10 cellular contexts compared by ENCODE assay signal in the genomic region with DNA sequence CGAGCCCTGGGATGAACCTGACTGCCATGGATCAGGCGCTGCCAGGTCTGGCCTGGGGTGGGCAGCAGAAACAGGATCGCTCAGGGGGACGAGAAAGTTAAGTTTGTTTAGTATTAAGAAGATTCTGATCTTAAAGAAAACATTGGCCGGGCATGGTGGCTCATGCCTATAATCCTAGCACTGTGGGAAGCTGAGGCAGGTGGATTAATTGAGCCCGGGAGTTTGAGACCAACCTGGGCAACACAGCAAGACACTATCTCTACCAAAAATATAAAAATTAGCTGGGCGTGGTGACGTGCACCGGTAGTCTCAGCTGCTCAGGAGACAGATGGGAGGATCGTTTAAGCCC. TPM values are rescaled to one million over a fixed set of nuclear protein-coding genes. Genes with fewer than 3 reads are reported as not detected.
DNase-seq lines count a peak whose midpoint lies in the region; ATAC-seq and TF ChIP-seq lines count a peak whose summit lies in the region.
"Had no signal": no experiment of that assay in that cellular context is flagged by ENCODE, and none has a peak within 500 bp of the region (broad histone marks: within the 10 kb centered on the region; RNA-seq: fewer than 3 reads in every experiment).

No MANE protein-coding gene starts in this region.

- no peaks in the 10 kb centered on the region for H3K36me3 ChIP-seq in vagina

- DNase-seq in natural killer cell (no peak), mesothelial cell of epicardium (ENCODE audit: low spot score in 2 of 2, unreplicated experiment in 2 of 2) (no peak), vagina (ENCODE audit: extremely low spot score in 2 of 2) (no peak), left colon (no peak), GM10266 (ENCODE audit: extremely low spot score) (no peak), NCI-H2196 treated with DMSO at 0.1 percent for 48 hours (lab: John Stamatoyannopoulos, UW; ENCODE audit: unreplicated experiment) (no peak)
- DNase-seq in natural killer cell treated with Interleukin-12 subunit alpha and Interleukin-12 subunit beta and Interleukin-15 and Interleukin-18, amount 100 ng/mL, for 72 hours (ENCODE audit: low spot score) = no peak
- DNase-seq in activated naive CD8-positive, alpha-beta T cell treated with anti-CD3 and anti-CD28 coated beads, Interleukin-2, amount 50 U/mL, for 24 hours = no peak
- DNase-seq: mesendoderm, SHP77 treated with DMSO at 0.1 percent for 48 hours had no signal

- no peaks in the 10 kb centered on the region for H3K27me3 ChIP-seq in vagina

- H3K4me3 Mint-ChIP-seq in natural killer cell = peak overlapping the region; percentile 25
- no peak overlapping the region for H3K4me3 Mint-ChIP-seq in natural killer cell treated with Interleukin-12 subunit alpha and Interleukin-12 subunit beta and Interleukin-15 and Interleukin-18, amount 100 ng/mL, for 72 hours
- peak overlapping the region; percentile 34 for H3K4me3 Mint-ChIP-seq in activated naive CD8-positive, alpha-beta T cell treated with anti-CD3 and anti-CD28 coated beads, Interleukin-2, amount 50 U/mL, for 24 hours
- H3K4me3 Mint-ChIP-seq in mesothelial cell of epicardium = peak overlapping the region; percentile 56

- TF ChIP-seq POLR2A in vagina (IDR thresholded peaks at IDR 0.05) = no peak

- no peak for TF ChIP-seq CTCF in natural killer cell (IDR thresholded peaks at IDR 0.05)
- TF ChIP-seq CTCF in mesothelial cell of epicardium (IDR thresholded peaks at IDR 0.05; ENCODE audit: unreplicated experiment) = no peak
- TF ChIP-seq CTCF in vagina (IDR thresholded peaks at IDR 0.05) = no peak
- TF ChIP-seq CTCF in GM10266 (IDR thresholded peaks at IDR 0.05; ENCODE audit: control insufficient read depth, insufficient read depth, low read depth, missing control alignments) = no peak

- H3K4me1 Mint-ChIP-seq in natural killer cell = peaks cover 11 to 15% of the 10 kb centered on the region in 2 donors
- H3K4me1 Mint-ChIP-seq in natural killer cell treated with Interleukin-12 subunit alpha and Interleukin-12 subunit beta and Interleukin-15 and Interleukin-18, amount 100 ng/mL, for 72 hours (ENCODE audit: low read depth in 2 of 2) = peaks cover 5 to 18% of the 10 kb centered on the region in 2 donors
- H3K4me1 Mint-ChIP-seq in activated naive CD8-positive, alpha-beta T cell treated with anti-CD3 and anti-CD28 coated beads, Interleukin-2, amount 50 U/mL, for 24 hours = peaks cover 26% of the 10 kb centered on the region
- peaks cover 28% of the 10 kb centered on the region for H3K4me1 Mint-ChIP-seq in mesothelial cell of epicardium

- no peaks in the 10 kb centered on the region for H3K36me3 Mint-ChIP-seq in natural killer cell
- H3K36me3 Mint-ChIP-seq in natural killer cell treated with Interleukin-12 subunit alpha and Interleukin-12 subunit beta and Interleukin-15 and Interleukin-18, amount 100 ng/mL, for 72 hours = no peaks in the 10 kb centered on the region
- H3K36me3 Mint-ChIP-seq in activated naive CD8-positive, alpha-beta T cell treated with anti-CD3 and anti-CD28 coated beads, Interleukin-2, amount 50 U/mL, for 24 hours (ENCODE audit: low read depth) = peaks cover 8% of the 10 kb centered on the region
- no peaks in the 10 kb centered on the region for H3K36me3 Mint-ChIP-seq in mesothelial cell of epicardium

- H3K4me1 ChIP-seq in vagina = peaks cover 29% of the 10 kb centered on the region

- no peaks in the 10 kb centered on the region for H3K27me3 Mint-ChIP-seq in natural killer cell (ENCODE audit: low read depth in 2 of 2)
- H3K27me3 Mint-ChIP-seq in natural killer cell treated with Interleukin-12 subunit alpha and Interleukin-12 subunit beta and Interleukin-15 and Interleukin-18, amount 100 ng/mL, for 72 hours = no peaks in the 10 kb centered on the region
- H3K27me3 Mint-ChIP-seq in activated naive CD8-positive, alpha-beta T cell treated with anti-CD3 and anti-CD28 coated beads, Interleukin-2, amount 50 U/mL, for 24 hours = no peaks in the 10 kb centered on the region
- H3K27me3 Mint-ChIP-seq in mesothelial cell of epicardium (ENCODE audit: low read depth) = no peaks in the 10 kb centered on the region

- H3K9me3 Mint-ChIP-seq in natural killer cell = no peaks in the 10 kb centered on the region
- no peaks in the 10 kb centered on the region for H3K9me3 Mint-ChIP-seq in natural killer cell treated with Interleukin-12 subunit alpha and Interleukin-12 subunit beta and Interleukin-15 and Interleukin-18, amount 100 ng/mL, for 72 hours
- H3K9me3 Mint-ChIP-seq in activated naive CD8-positive, alpha-beta T cell treated with anti-CD3 and anti-CD28 coated beads, Interleukin-2, amount 50 U/mL, for 24 hours = no peaks in the 10 kb centered on the region
- H3K9me3 Mint-ChIP-seq in mesothelial cell of epicardium = no peaks in the 10 kb centered on the region

- intact Hi-C loops in natural killer cell (cut with micrococcal nuclease) (loop anchor here (10.0 kb wide), 1 partner anchor 280 kb away; a partner anchor contains a TSS), vagina (cut with DNase I) (no loop called here), left colon (cut with DNase I, micrococcal nuclease) (no loop called here)

- H3K27ac ChIP-seq in vagina = peak overlapping the region; percentile 86

- ATAC-seq in natural killer cell (no peak), left colon (no peak)
- ATAC-seq in natural killer cell treated with Interleukin-12 subunit alpha and Interleukin-12 subunit beta and Interleukin-15 and Interleukin-18, amount 100 ng/mL, for 72 hours = no peak
- no peak for ATAC-seq in activated naive CD8-positive, alpha-beta T cell treated with anti-CD3 and anti-CD28 coated beads, Interleukin-2, amount 50 U/mL, for 24 hours

- H3K27ac Mint-ChIP-seq in natural killer cell = peak overlapping the region in 1 of 2 donors; percentile 26
- no peak overlapping the region for H3K27ac Mint-ChIP-seq in natural killer cell treated with Interleukin-12 subunit alpha and Interleukin-12 subunit beta and Interleukin-15 and Interleukin-18, amount 100 ng/mL, for 72 hours
- no peak overlapping the region for H3K27ac Mint-ChIP-seq in activated naive CD8-positive, alpha-beta T cell treated with anti-CD3 and anti-CD28 coated beads, Interleukin-2, amount 50 U/mL, for 24 hours
- peak overlapping the region; percentile 67 for H3K27ac Mint-ChIP-seq in mesothelial cell of epicardium

- H3K9me3 ChIP-seq in vagina = no peaks in the 10 kb centered on the region

- H3K4me3 ChIP-seq in vagina = peak overlapping the region in 1 of 2 donors; percentile 75

RNA-seq across cellular contexts. Expression of a gene that starts 0.7 kb away (rescaled TPM):
- 1,000 to 10,000 TPM; 2,872 to 3,483 (median 2,927) TPM for total RNA-seq in natural killer cell
- 100 to 1,000 TPM; 574 to 727 TPM for total RNA-seq in natural killer cell treated with Interleukin-12 subunit alpha and Interleukin-12 subunit beta and Interleukin-15 and Interleukin-18, amount 100 ng/mL, for 72 hours
- 1,336 to 1,412 TPM (median 1,356 TPM) in 3 replicates for total RNA-seq in mesothelial cell of epicardium
- 1,247 TPM for total RNA-seq in vagina
- 100 to 1,000 TPM in 1 of 2 donors, 10 to 100 TPM in 1; 84.2 to 741 TPM for total RNA-seq in left colon

RNA-seq across cellular contexts. Expression of a gene that starts 4.0 kb away (rescaled TPM):
- total RNA-seq in natural killer cell (100 to 1,000 TPM; 141 to 175 (median 152) TPM), mesothelial cell of epicardium (71.4 to 76.3 TPM (median 71.9 TPM) in 3 replicates), vagina (59.2 TPM), left colon (10 to 100 TPM; 31.9 to 33.1 TPM)
- total RNA-seq in natural killer cell treated with Interleukin-12 subunit alpha and Interleukin-12 subunit beta and Interleukin-15 and Interleukin-18, amount 100 ng/mL, for 72 hours = 10 to 100 TPM; 49.2 to 61.9 TPM

RNA-seq across cellular contexts. Expression of a gene that starts 23.0 kb away (rescaled TPM):
- total RNA-seq in natural killer cell (1,000 to 10,000 TPM; 2,249 to 2,456 (median 2,324) TPM), mesothelial cell of epicardium (2,969 to 3,108 TPM (median 3,066 TPM) in 3 replicates), vagina (3,948 TPM), left colon (1,000 to 10,000 TPM; 2,262 to 2,406 TPM)
- 1,000 to 10,000 TPM; 1,953 to 2,194 TPM for total RNA-seq in natural killer cell treated with Interleukin-12 subunit alpha and Interleukin-12 subunit beta and Interleukin-15 and Interleukin-18, amount 100 ng/mL, for 72 hours

RNA-seq across cellular contexts. Expression of a gene that starts 33.9 kb away (rescaled TPM):
- total RNA-seq in natural killer cell = 10 to 100 TPM; 16.7 to 19.6 (median 16.8) TPM
- 10 to 100 TPM; 12.4 to 14.6 TPM for total RNA-seq in natural killer cell treated with Interleukin-12 subunit alpha and Interleukin-12 subunit beta and Interleukin-15 and Interleukin-18, amount 100 ng/mL, for 72 hours
- 18.5 to 19.4 TPM (median 18.6 TPM) in 3 replicates for total RNA-seq in mesothelial cell of epicardium
- total RNA-seq in vagina = 52.1 TPM
- 10 to 100 TPM; 23.4 to 26.8 TPM for total RNA-seq in left colon

RNA-seq across cellular contexts. Expression of a gene that starts 36.2 kb away (rescaled TPM):
- total RNA-seq in natural killer cell (10 to 100 TPM; 67.3 to 87.2 (median 67.7) TPM), mesothelial cell of epicardium (36.7 to 40.8 TPM (median 40.3 TPM) in 3 replicates), vagina (59.2 TPM), left colon (10 to 100 TPM; 28.8 to 40.8 TPM)
- 10 to 100 TPM; 47.4 to 73.7 TPM for total RNA-seq in natural killer cell treated with Interleukin-12 subunit alpha and Interleukin-12 subunit beta and Interleukin-15 and Interleukin-18, amount 100 ng/mL, for 72 hours
